ENCODE assay signal across 1 cellular context in genomic region chr10:63595072-63595471, GRCh38.
TF ChIP-seq lines count a peak whose summit lies in the region.

No MANE protein-coding gene starts in this region.

TF ChIP-seq in IMR-90, 13 proteins besides CTCF, POLR2A, EP300 and RAD21 (continued from another document):
- TF ChIP-seq USF2 (IDR thresholded peaks at IDR 0.05; ENCODE audit: low read depth, low read length) (no peak), MAFK (IDR thresholded peaks at IDR 0.05; ENCODE audit: low read depth, low read length) (no peak), CEBPB (IDR thresholded peaks at IDR 0.05; ENCODE audit: low read depth, low read length) (no peak), BHLHE40 (IDR thresholded peaks at IDR 0.05; ENCODE audit: low read depth, low read length) (no peak), FOS (IDR thresholded peaks at IDR 0.05; ENCODE audit: low read depth, low read length) (no peak), RCOR1 (IDR thresholded peaks at IDR 0.05; ENCODE audit: insufficient replicate concordance, low read length) (no peak)
